In genomic region chr19:19515764-19516519, GRCh38 we compare ENCODE assay signal across 8 cellular contexts. TPM values are rescaled to one million over a fixed set of nuclear protein-coding genes. Genes with fewer than 3 reads are reported as not detected.
DNase-seq lines count a peak whose midpoint lies in the region; ATAC-seq, FAIRE-seq and TF ChIP-seq lines count a peak whose summit lies in the region.

TSS of gene NDUFA13 (plus strand) at chr19:19516225. CDS start at chr19:19516239, 14 bp downstream.

- peak within 1 kb of the TSS; percentile 67 for H3K9ac ChIP-seq in SU-DHL-6 (ENCODE audit: low read length)

- H3K27ac Mint-ChIP-seq in activated naive CD8-positive, alpha-beta T cell treated with anti-CD3 and anti-CD28 coated beads, Interleukin-2, amount 10 ng/mL, durations not matched to agents 7 days and 5 days = peak within 1 kb of the TSS; percentile 92

- peak; percentile 95 for ATAC-seq in HG02759 (IDR thresholded peaks at IDR 0.05; ENCODE audit: unreplicated experiment)
- peak; percentile 89 for ATAC-seq in activated naive CD8-positive, alpha-beta T cell treated with anti-CD3 and anti-CD28 coated beads, Interleukin-2, amount 10 ng/mL, durations not matched to agents 7 days and 5 days (ENCODE audit: low read depth)
- peak; percentile 95 to 97 (median 96) for ATAC-seq in pancreas

- peak in 1 of 2 donors; percentile 81 for TF ChIP-seq POLR2A in thyroid gland (IDR thresholded peaks at IDR 0.05)

- H2AFZ ChIP-seq in SU-DHL-6 (ENCODE audit: low read depth, low read length, severe bottlenecking) = peak within 1 kb of the TSS; percentile 50

- H3K79me2 ChIP-seq in SU-DHL-6 (ENCODE audit: insufficient read depth, low read length) = peaks cover 49% of the 10 kb centered on the region

- no peaks in the 10 kb centered on the region for H3K27me3 Mint-ChIP-seq in activated naive CD8-positive, alpha-beta T cell treated with anti-CD3 and anti-CD28 coated beads, Interleukin-2, amount 10 ng/mL, durations not matched to agents 7 days and 5 days

- 0 out of 2 replicates have a peak, but pooled peaks cover 7% of the 10 kb centered on the region for H3K36me3 ChIP-seq in SU-DHL-6 (ENCODE audit: low read length)
- peaks cover 2% of the 10 kb centered on the region for H3K36me3 ChIP-seq in cardiac muscle cell
- H3K36me3 ChIP-seq in pancreas = no peaks in the 10 kb centered on the region
- H3K36me3 ChIP-seq in thyroid gland = no peaks in the 10 kb centered on the region

- 2% methylated on average over 51 to 57 of the region's 57 CpGs for WGBS in pancreas, 2 donors
- 3 to 4% methylated on average over 21 to 40 of the region's 57 CpGs for WGBS in thyroid gland, 2 donors

- H3K9me3 ChIP-seq in SU-DHL-6 (ENCODE audit: insufficient read depth, low read length) (no peaks in the 10 kb centered on the region), cardiac muscle cell (ENCODE audit: low read depth) (no peaks in the 10 kb centered on the region), pancreas (no peaks in the 10 kb centered on the region), thyroid gland (no peaks in the 10 kb centered on the region)

- POLR2A ChIA-PET in activated naive CD8-positive, alpha-beta T cell treated with anti-CD3 and anti-CD28 coated beads, Interleukin-2, amount 10 ng/mL, durations not matched to agents 7 days and 5 days (lab: Charles Lee) = interaction anchor here (0.6 to 2.1 kb wide), 20 partner anchors 8 to 993 kb away, joined by 3 to 15 read pairs (median 5); partner anchors contain the start of genes GATAD2A, MAU2, NR2C2AP and SUGP1

- TF ChIP-seq CTCF in GM12864 (IDR thresholded peaks at IDR 0.05; ENCODE audit: low read depth, low read length, missing control alignments) (no peak), SU-DHL-6 (IDR thresholded peaks at IDR 0.05; ENCODE audit: insufficient read depth, low read length, poor library complexity, severe bottlenecking) (no peak), cardiac muscle cell (IDR thresholded peaks at IDR 0.05; ENCODE audit: low read depth, low read length) (peak; percentile 30), pancreas (IDR thresholded peaks at IDR 0.05) (no peak), thyroid gland (IDR thresholded peaks at IDR 0.05) (peak in 1 of 6 experiments; percentile 20)

- no peaks in the 10 kb centered on the region for H3K9me2 ChIP-seq in SU-DHL-6 (replicated peaks; ENCODE audit: insufficient read depth, low read length)

- no peak for FAIRE-seq in pancreas (lab: Jason Lieb, UNC)

- no peaks in the 10 kb centered on the region for H3K27me3 ChIP-seq in SU-DHL-6 (ENCODE audit: low read length)
- H3K27me3 ChIP-seq in cardiac muscle cell = no peaks in the 10 kb centered on the region
- no peaks in the 10 kb centered on the region for H3K27me3 ChIP-seq in pancreas
- no peaks in the 10 kb centered on the region for H3K27me3 ChIP-seq in thyroid gland

- DNase-seq in GM12864 (ENCODE audit: low read depth) = peak; percentile 83
- peak; percentile 86 to 95 (median 89) for DNase-seq in NCI-H1417 (lab: John Stamatoyannopoulos, UW)
- DNase-seq in activated naive CD8-positive, alpha-beta T cell treated with anti-CD3 and anti-CD28 coated beads, Interleukin-2, amount 10 ng/mL, durations not matched to agents 7 days and 5 days = peak; percentile 98
- DNase-seq in cardiac muscle cell (ENCODE audit: low read depth in 1 of 2, low spot score in 1 of 2) = peak; percentile 91 to 94
- peak; percentile 86 to 96 (median 94) for DNase-seq in pancreas
- peak; percentile 90 to 92 for DNase-seq in thyroid gland

- no peaks in the 10 kb centered on the region for H3K9me3 Mint-ChIP-seq in activated naive CD8-positive, alpha-beta T cell treated with anti-CD3 and anti-CD28 coated beads, Interleukin-2, amount 10 ng/mL, durations not matched to agents 7 days and 5 days

- intact Hi-C loops in pancreas (cut with DNase I) (no loop called here), thyroid gland (cut with DNase I) (no loop called here)

- H3K4me1 ChIP-seq in cardiac muscle cell (ENCODE audit: low read depth) = peaks cover 4% of the 10 kb centered on the region
- H3K4me1 ChIP-seq in pancreas = peaks cover 0 to 7% (median 0%) of the 10 kb centered on the region in 3 donors
- peaks cover 15 to 25% of the 10 kb centered on the region in 2 donors for H3K4me1 ChIP-seq in thyroid gland

- peaks cover 20% of the 10 kb centered on the region for H3K36me3 Mint-ChIP-seq in activated naive CD8-positive, alpha-beta T cell treated with anti-CD3 and anti-CD28 coated beads, Interleukin-2, amount 10 ng/mL, durations not matched to agents 7 days and 5 days

- peak within 1 kb of the TSS; percentile 89 for H3K4me3 Mint-ChIP-seq in activated naive CD8-positive, alpha-beta T cell treated with anti-CD3 and anti-CD28 coated beads, Interleukin-2, amount 10 ng/mL, durations not matched to agents 7 days and 5 days

- peak within 1 kb of the TSS; percentile 62 for H3K4me2 ChIP-seq in SU-DHL-6 (ENCODE audit: low read depth, low read length, poor library complexity, severe bottlenecking)

- H3F3A ChIP-seq in SU-DHL-6 (ENCODE audit: insufficient read depth) = peaks cover 18% of the 10 kb centered on the region

- H3K4me1 Mint-ChIP-seq in activated naive CD8-positive, alpha-beta T cell treated with anti-CD3 and anti-CD28 coated beads, Interleukin-2, amount 10 ng/mL, durations not matched to agents 7 days and 5 days = peaks cover 18% of the 10 kb centered on the region

- H4K20me1 ChIP-seq in SU-DHL-6 (ENCODE audit: low read depth, low read length) = no peaks in the 10 kb centered on the region

- H3K4me3 ChIP-seq in GM12864 (ENCODE audit: low read depth, low read length) (peak within 1 kb of the TSS; percentile 93), SU-DHL-6 (ENCODE audit: insufficient read depth, low read length, poor library complexity, severe bottlenecking) (peak within 1 kb of the TSS; percentile 61), cardiac muscle cell (peak within 1 kb of the TSS; percentile 66), pancreas (peak within 1 kb of the TSS; percentile 68 to 87 (median 82)), thyroid gland (replicated peaks in 1 of 3) (peak within 1 kb of the TSS; percentile 39 to 65 (median 46))

- H3K27ac ChIP-seq in SU-DHL-6 (ENCODE audit: low read depth, low read length) (peak within 1 kb of the TSS; percentile 65), cardiac muscle cell (peak within 1 kb of the TSS; percentile 64), pancreas (peak within 1 kb of the TSS; percentile 40 to 86 (median 72)), thyroid gland (peak within 1 kb of the TSS; percentile 44 to 79 (median 68))

RNA-seq across cellular contexts. Expression of gene NDUFA13, which starts in this region (rescaled TPM):
- total RNA-seq in activated naive CD8-positive, alpha-beta T cell treated with anti-CD3 and anti-CD28 coated beads, Interleukin-2, amount 10 ng/mL, durations not matched to agents 7 days and 5 days = 100 to 1,000 TPM; 306 to 336 TPM
- total RNA-seq in cardiac muscle cell (119 and 172 TPM in 2 replicates), pancreas (100 to 1,000 TPM in 4 of 6 donors, 10 to 100 TPM in 2; 87.9 to 154 (median 127) TPM), thyroid gland (100 to 1,000 TPM in 1 of 4 donors, 10 to 100 TPM in 3; 32.8 to 265 (median 63.6) TPM)
- polyA plus RNA-seq in cardiac muscle cell (806 and 843 TPM in 2 replicates), pancreas (100 to 1,000 TPM; 147 to 178 TPM)

Comparison
In these comparisons a context has a peak if more than half of its experiments do, and no peak if none do; other contexts are left out.
1. Peak in every context shown above with its lines: DNase-seq, ATAC-seq, H3K4me3 ChIP-seq and H3K27ac ChIP-seq.